In genomic region chr4:8250167-8250566, GRCh38 we compare ENCODE assay signal across 28 cellular contexts. TPM values are rescaled to one million over a fixed set of nuclear protein-coding genes. Genes with fewer than 3 reads are reported as not detected.
"Had no signal": no experiment of that assay in that cellular context is flagged by ENCODE, and none has a peak within 500 bp of the region (broad histone marks: within the 10 kb centered on the region; RNA-seq: fewer than 3 reads in every experiment).

No MANE protein-coding gene starts in this region.

- ATAC-seq: foreskin keratinocyte, mucosa of descending colon had no signal

- H3K27me3 Mint-ChIP-seq: central memory CD8-positive, alpha-beta T cell; stimulated activated naive CD8-positive, alpha-beta T cell treated with anti-CD3 and anti-CD28 coated beads, Interleukin-15, amount 100 ng/mL, for 72 hours had no signal

- H3K9me3 ChIP-seq: colonic mucosa, esophagus muscularis mucosa, mucosa of descending colon, prostate gland, right atrium auricular region, suprapubic skin, vagina had no signal

- H3K4me1 ChIP-seq: colonic mucosa, foreskin keratinocyte, neural progenitor cell, prostate gland had no signal

- H3K27ac Mint-ChIP-seq: dendritic cell treated with granulocyte-macrophage colony-stimulating factor and Interleukin-4, amounts not matched to agents 40 ng/mL and 50 ng/mL, for 4 days; endodermal cell; immature natural killer cell; memory B cell; mesothelial cell of epicardium; naive B cell; neural progenitor cell; stimulated activated naive CD8-positive, alpha-beta T cell treated with anti-CD3 and anti-CD28 coated beads, Interleukin-15, amount 100 ng/mL, for 72 hours; type B pancreatic cell had no signal

- H3K27ac ChIP-seq: colonic mucosa, esophagus muscularis mucosa, foreskin keratinocyte, neural progenitor cell, prostate gland, right atrium auricular region, suprapubic skin, vagina had no signal

- H3K4me3 Mint-ChIP-seq: central memory CD8-positive, alpha-beta T cell; dendritic cell treated with granulocyte-macrophage colony-stimulating factor and Interleukin-4, amounts not matched to agents 40 ng/mL and 50 ng/mL, for 4 days; endodermal cell; immature natural killer cell; memory B cell; mesothelial cell of epicardium; naive B cell; nephron; neural progenitor cell; stimulated activated naive CD8-positive, alpha-beta T cell treated with anti-CD3 and anti-CD28 coated beads, Interleukin-15, amount 100 ng/mL, for 72 hours; type B pancreatic cell had no signal

- H3K36me3 Mint-ChIP-seq: immature natural killer cell, memory B cell, mesothelial cell of epicardium, naive B cell, neural progenitor cell, type B pancreatic cell had no signal

- FAIRE-seq: endothelial cell of umbilical vein, small intestine had no signal

- H3K4me1 Mint-ChIP-seq: central memory CD8-positive, alpha-beta T cell; immature natural killer cell; memory B cell; naive B cell; stimulated activated naive CD8-positive, alpha-beta T cell treated with anti-CD3 and anti-CD28 coated beads, Interleukin-15, amount 100 ng/mL, for 72 hours had no signal

- H3K4me2 ChIP-seq: neural progenitor cell had no signal

- DNase-seq: colonic mucosa; effector CD8-positive, alpha-beta T cell; endodermal cell; foreskin keratinocyte; hypothalamus; immature natural killer cell; islet precursor cell; mucosa of descending colon; naive B cell; small intestine; stimulated activated CD4-positive, alpha-beta T cell treated with anti-CD3 and anti-CD28 coated beads, Interleukin-15, amount 100 ng/mL, for 24 hours; stimulated activated CD4-positive, alpha-beta T cell treated with anti-CD3 and anti-CD28 coated beads, Interleukin-2, amount 100 ng/mL, for 48 hours; stimulated activated naive CD4-positive, alpha-beta T cell; stimulated activated naive CD8-positive, alpha-beta T cell treated with anti-CD3 and anti-CD28 coated beads, Interleukin-15, amount 100 ng/mL, for 72 hours had no signal

- H3K9me3 Mint-ChIP-seq: central memory CD8-positive, alpha-beta T cell; dendritic cell treated with granulocyte-macrophage colony-stimulating factor and Interleukin-4, amounts not matched to agents 40 ng/mL and 50 ng/mL, for 4 days; immature natural killer cell; mesothelial cell of epicardium; nephron; neural progenitor cell; stimulated activated naive CD8-positive, alpha-beta T cell treated with anti-CD3 and anti-CD28 coated beads, Interleukin-15, amount 100 ng/mL, for 72 hours; type B pancreatic cell had no signal

- H3K27me3 ChIP-seq: colonic mucosa, esophagus muscularis mucosa, neural progenitor cell, right atrium auricular region, suprapubic skin, vagina had no signal

- H3K4me3 ChIP-seq: colonic mucosa, esophagus muscularis mucosa, lung, mucosa of descending colon, neural progenitor cell, prostate gland, right atrium auricular region, suprapubic skin, vagina had no signal

- H3K36me3 ChIP-seq: colonic mucosa, esophagus muscularis mucosa, neural progenitor cell, prostate gland, right atrium auricular region, suprapubic skin, vagina had no signal

RNA-seq across cellular contexts. Expression of gene HTRA3, which starts 19.4 kb away (rescaled TPM):
- total RNA-seq: foreskin keratinocyte had no signal
- polyA plus RNA-seq: foreskin keratinocyte, immature natural killer cell had no signal
